ENCODE assay signal across 25 cellular contexts in the genomic region with DNA sequence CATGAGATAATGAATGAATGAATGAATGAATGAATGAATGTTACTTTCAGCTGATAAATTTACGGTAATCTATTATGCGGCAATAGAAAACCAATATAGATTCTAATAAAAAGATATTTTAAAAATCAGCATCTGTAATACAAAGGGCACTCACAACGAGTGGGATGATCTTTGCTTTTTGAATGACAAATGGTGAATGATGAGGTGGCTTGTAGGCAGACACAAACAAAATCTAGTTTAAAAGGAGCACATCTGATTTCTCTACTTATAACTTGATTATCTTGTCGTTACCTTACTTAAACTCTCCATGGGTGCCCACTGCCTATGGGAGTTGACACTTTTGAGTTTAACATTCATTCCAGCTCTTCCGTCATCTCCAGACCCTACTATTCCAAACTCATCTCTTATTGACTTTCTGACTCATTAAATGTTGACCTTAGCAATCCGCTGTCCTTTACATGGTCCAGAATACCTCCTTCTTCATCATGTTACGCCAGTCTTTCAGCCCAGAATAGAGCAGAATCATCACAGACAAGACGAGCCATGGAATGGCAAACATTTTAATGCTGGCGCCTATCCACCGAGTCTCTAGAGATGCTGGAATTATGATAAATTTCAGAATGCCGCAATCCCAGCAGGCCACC. TPM values are rescaled to one million over a fixed set of nuclear protein-coding genes. Genes with fewer than 3 reads are reported as not detected.
"Had no signal": no experiment of that assay in that cellular context is flagged by ENCODE, and none has a peak within 500 bp of the region (broad histone marks: within the 10 kb centered on the region; RNA-seq: fewer than 3 reads in every experiment).

No MANE protein-coding gene starts in this region.

- H3K36me3 Mint-ChIP-seq: activated naive CD8-positive, alpha-beta T cell had no signal

- H3K27ac Mint-ChIP-seq: activated naive CD8-positive, alpha-beta T cell; activated T-helper 17 cell treated with anti-CD3 and anti-CD28 coated beads, Interleukin-2, amount 50 U/mL, for 72 hours; immature natural killer cell; naive thymus-derived CD4-positive, alpha-beta T cell had no signal

- FAIRE-seq: TTC549 had no signal

- H3K4me3 ChIP-seq: adrenal gland, ascending aorta, hepatocyte, left lung, lung, thoracic aorta had no signal

- H3K4me2 ChIP-seq: hepatocyte had no signal

- H3K4me3 Mint-ChIP-seq: activated naive CD8-positive, alpha-beta T cell; activated T-helper 17 cell treated with anti-CD3 and anti-CD28 coated beads, Interleukin-2, amount 50 U/mL, for 72 hours; central memory CD8-positive, alpha-beta T cell; immature natural killer cell; naive thymus-derived CD4-positive, alpha-beta T cell; neural crest cell had no signal

- H3K4me1 Mint-ChIP-seq: activated T-helper 17 cell treated with anti-CD3 and anti-CD28 coated beads, Interleukin-2, amount 50 U/mL, for 72 hours; central memory CD8-positive, alpha-beta T cell; immature natural killer cell; naive thymus-derived CD4-positive, alpha-beta T cell; neural crest cell had no signal

- H3K4me1 ChIP-seq: adrenal gland, ascending aorta, foreskin keratinocyte, left lung had no signal

- H3K9me3 Mint-ChIP-seq: central memory CD8-positive, alpha-beta T cell; immature natural killer cell; neural crest cell had no signal

- H3K36me3 ChIP-seq: adrenal gland, ascending aorta, left lung, thoracic aorta, WERI-Rb-1 had no signal

- DNase-seq: activated CD4-positive, alpha-beta T cell treated with anti-CD3 and anti-CD28 coated beads for 1 hour; activated CD4-positive, alpha-beta T cell treated with anti-CD3 and anti-CD28 coated beads, Interleukin-2, amount 50 U/mL, for 1 hour; activated naive CD4-positive, alpha-beta T cell; activated T-cell treated with anti-CD3 and anti-CD28 coated beads, Interleukin-2, amount 50 U/mL, for 1 hour; adrenal gland; cortex of kidney; foreskin keratinocyte; immature natural killer cell; left lung; naive thymus-derived CD4-positive, alpha-beta T cell; occipital lobe; stimulated activated CD4-positive, alpha-beta T cell treated with anti-CD3 and anti-CD28 coated beads, Interleukin-4, amount 100 ng/mL, for 24 hours; stimulated activated naive CD4-positive, alpha-beta T cell treated with Interleukin-2 at 50 U/mL for 16 hours; T-helper 1 cell; WERI-Rb-1 had no signal

- H2AFZ ChIP-seq: hepatocyte had no signal

- ATAC-seq: activated T-helper 17 cell treated with anti-CD3 and anti-CD28 coated beads, Interleukin-2, amount 50 U/mL, for 72 hours; foreskin keratinocyte; left lung; naive thymus-derived CD4-positive, alpha-beta T cell had no signal

- H3K27me3 ChIP-seq: adrenal gland, ascending aorta, foreskin keratinocyte, hepatocyte, left lung had no signal

- H3K9me3 ChIP-seq: adrenal gland, ascending aorta, left lung, thoracic aorta had no signal

- H3K79me2 ChIP-seq: hepatocyte had no signal

- H3K27ac ChIP-seq: adrenal gland, ascending aorta, epithelial cell of prostate, foreskin keratinocyte, hepatocyte, left lung, thoracic aorta, WERI-Rb-1 had no signal

RNA-seq across cellular contexts. Expression of gene NHLRC1, which starts 41.3 kb away (rescaled TPM):
- total RNA-seq: activated T-helper 17 cell treated with anti-CD3 and anti-CD28 coated beads, Interleukin-2, amount 50 U/mL, for 72 hours had no signal
